ENCODE assay signal across 1 cellular context in genomic region chr2:151007365-151007764, GRCh38.
TF ChIP-seq lines count a peak whose summit lies in the region.

No MANE protein-coding gene starts in this region.

TF ChIP-seq in GM23338, 12 proteins besides CTCF, POLR2A, EP300 and RAD21 (continued from another document):
- TF ChIP-seq ZNF462 (CRISPR knock-in tag; IDR thresholded peaks at IDR 0.05) (no peak), JUNB (IDR thresholded peaks at IDR 0.05; ENCODE audit: unreplicated experiment) (no peak), ETS1 (IDR thresholded peaks at IDR 0.05) (no peak)
